In genomic region chr11:450809-451451, GRCh38 we compare ENCODE assay signal across 8 cellular contexts. TPM values are rescaled to one million over a fixed set of nuclear protein-coding genes. Genes with fewer than 3 reads are reported as not detected.
DNase-seq lines count a peak whose midpoint lies in the region; ATAC-seq and TF ChIP-seq lines count a peak whose summit lies in the region.

No MANE protein-coding gene starts in this region.

- peak overlapping the region; percentile 95 for H3K4me3 ChIP-seq in GM12864 (ENCODE audit: low read depth, low read length)
- peak overlapping the region; percentile 89 for H3K4me3 ChIP-seq in HL-60 (replicated peaks; ENCODE audit: insufficient read depth, low read length)
- peak overlapping the region; percentile 72 for H3K4me3 ChIP-seq in fibroblast of mammary gland (ENCODE audit: control insufficient read depth, low read depth, low read length)

- H3K27ac Mint-ChIP-seq in activated T-helper 17 cell treated with anti-CD3 and anti-CD28 coated beads, Interleukin-2, amount 50 U/mL, for 72 hours, result peak overlapping the region; percentile 98
- H3K27ac Mint-ChIP-seq in nephron progenitor cell, result peak overlapping the region; percentile 45
- H3K27ac Mint-ChIP-seq in stimulated activated naive CD8-positive, alpha-beta T cell treated with anti-CD3 and anti-CD28 coated beads, Interleukin-15, Interleukin-2, amounts not matched to agents 100 ng/mL and 50 ng/mL, for 24 hours, result peak overlapping the region; percentile 94

- peaks cover 14% of the 10 kb centered on the region for H3K4me1 Mint-ChIP-seq in activated T-helper 17 cell treated with anti-CD3 and anti-CD28 coated beads, Interleukin-2, amount 50 U/mL, for 72 hours
- H3K4me1 Mint-ChIP-seq in nephron progenitor cell, result peaks cover 55% of the 10 kb centered on the region
- peaks cover 36% of the 10 kb centered on the region for H3K4me1 Mint-ChIP-seq in stimulated activated naive CD8-positive, alpha-beta T cell treated with anti-CD3 and anti-CD28 coated beads, Interleukin-15, Interleukin-2, amounts not matched to agents 100 ng/mL and 50 ng/mL, for 24 hours (ENCODE audit: low read depth)

- TF ChIP-seq CTCF in GM12864 (IDR thresholded peaks at IDR 0.05; ENCODE audit: low read depth, low read length, missing control alignments) (peak; percentile 48), HL-60 (IDR thresholded peaks at IDR 0.05; ENCODE audit: insufficient read depth, low read length) (peak; percentile 11), fibroblast of mammary gland (conservative IDR thresholded peaks at IDR 0.05; ENCODE audit: control insufficient read depth, insufficient read depth, low read depth, low read length) (peak; percentile 8), nephron progenitor cell (IDR thresholded peaks at IDR 0.05) (peak; percentile 20)

- no peaks in the 10 kb centered on the region for H3K27me3 ChIP-seq in HL-60 (ENCODE audit: insufficient read depth, poor library complexity, severe bottlenecking)

- peak overlapping the region; percentile 96 for H3K4me3 Mint-ChIP-seq in activated T-helper 17 cell treated with anti-CD3 and anti-CD28 coated beads, Interleukin-2, amount 50 U/mL, for 72 hours
- peak overlapping the region; percentile 94 for H3K4me3 Mint-ChIP-seq in nephron progenitor cell
- peak overlapping the region; percentile 98 for H3K4me3 Mint-ChIP-seq in stimulated activated naive CD8-positive, alpha-beta T cell treated with anti-CD3 and anti-CD28 coated beads, Interleukin-15, Interleukin-2, amounts not matched to agents 100 ng/mL and 50 ng/mL, for 24 hours

- no peaks in the 10 kb centered on the region for H3K9me3 Mint-ChIP-seq in activated T-helper 17 cell treated with anti-CD3 and anti-CD28 coated beads, Interleukin-2, amount 50 U/mL, for 72 hours
- no peaks in the 10 kb centered on the region for H3K9me3 Mint-ChIP-seq in nephron progenitor cell
- H3K9me3 Mint-ChIP-seq in stimulated activated naive CD8-positive, alpha-beta T cell treated with anti-CD3 and anti-CD28 coated beads, Interleukin-15, Interleukin-2, amounts not matched to agents 100 ng/mL and 50 ng/mL, for 24 hours, result no peaks in the 10 kb centered on the region

- H3K27me3 Mint-ChIP-seq in activated T-helper 17 cell treated with anti-CD3 and anti-CD28 coated beads, Interleukin-2, amount 50 U/mL, for 72 hours, result no peaks in the 10 kb centered on the region
- H3K27me3 Mint-ChIP-seq in nephron progenitor cell (ENCODE audit: low read depth, poor library complexity), result peaks cover under 1% of the 10 kb centered on the region
- no peaks in the 10 kb centered on the region for H3K27me3 Mint-ChIP-seq in stimulated activated naive CD8-positive, alpha-beta T cell treated with anti-CD3 and anti-CD28 coated beads, Interleukin-15, Interleukin-2, amounts not matched to agents 100 ng/mL and 50 ng/mL, for 24 hours

- DNase-seq in GM12864 (ENCODE audit: low read depth) (peak; percentile 29), HL-60 (ENCODE audit: low read depth in 1 of 2, low spot score in 1 of 2) (peak; percentile 57 to 85), fibroblast of mammary gland (ENCODE audit: low read depth) (peak; percentile 56), nephron progenitor cell (peak; percentile 71)

- peak overlapping the region; percentile 70 for H3K27ac ChIP-seq in HL-60 (replicated peaks)

- H3K36me3 Mint-ChIP-seq in activated T-helper 17 cell treated with anti-CD3 and anti-CD28 coated beads, Interleukin-2, amount 50 U/mL, for 72 hours (ENCODE audit: low read depth), result peaks cover 31% of the 10 kb centered on the region
- peaks cover 28% of the 10 kb centered on the region for H3K36me3 Mint-ChIP-seq in nephron progenitor cell (ENCODE audit: low read depth)
- peaks cover 18% of the 10 kb centered on the region for H3K36me3 Mint-ChIP-seq in stimulated activated naive CD8-positive, alpha-beta T cell treated with anti-CD3 and anti-CD28 coated beads, Interleukin-15, Interleukin-2, amounts not matched to agents 100 ng/mL and 50 ng/mL, for 24 hours (ENCODE audit: low read depth)

- ATAC-seq in activated T-helper 17 cell treated with anti-CD3 and anti-CD28 coated beads, Interleukin-2, amount 50 U/mL, for 72 hours (replicated peaks), result no peak
- ATAC-seq in HG03520 (IDR thresholded peaks at IDR 0.05; ENCODE audit: unreplicated experiment), result no peak

TF ChIP-seq in PFSK-1, 5 proteins besides CTCF, POLR2A, EP300 and RAD21:
- TF ChIP-seq POLR2AphosphoS5 (IDR thresholded peaks at IDR 0.05; ENCODE audit: low read depth, low read length), result no peak
- TF ChIP-seq TAF1 (IDR thresholded peaks at IDR 0.05; ENCODE audit: borderline replicate concordance, insufficient read depth, low read length), result no peak
- peak; percentile 71; the same call in 1 of the 2 replicates for TF ChIP-seq SIN3A (IDR thresholded peaks at IDR 0.05; ENCODE audit: borderline replicate concordance, insufficient read depth, low read length)

RNA-seq across cellular contexts. Expression of gene PTDSS2, which starts 0.9 kb away (rescaled TPM):
- 75.5 TPM for polyA plus RNA-seq in PFSK-1 (2012; ENCODE audit: insufficient read length, low read depth)
- 10 to 100 TPM; 24.1 to 28.0 TPM for total RNA-seq in activated T-helper 17 cell treated with anti-CD3 and anti-CD28 coated beads, Interleukin-2, amount 50 U/mL, for 72 hours

RNA-seq across cellular contexts. Expression of gene ANO9, which starts 9.1 kb away (rescaled TPM):
- 0.39 TPM for polyA plus RNA-seq in PFSK-1 (2012; ENCODE audit: insufficient read length, low read depth)
- total RNA-seq in activated T-helper 17 cell treated with anti-CD3 and anti-CD28 coated beads, Interleukin-2, amount 50 U/mL, for 72 hours, result 100 to 1,000 TPM in 1 of 2 donors, 10 to 100 TPM in 1; 36.0 to 119 TPM

RNA-seq across cellular contexts. Expression of gene SIGIRR, which starts 36.1 kb away (rescaled TPM):
- 203 TPM for polyA plus RNA-seq in PFSK-1 (2012; ENCODE audit: insufficient read length, low read depth)
- total RNA-seq in activated T-helper 17 cell treated with anti-CD3 and anti-CD28 coated beads, Interleukin-2, amount 50 U/mL, for 72 hours, result 10 to 100 TPM; 49.5 to 55.7 TPM

RNA-seq across cellular contexts. Expression of gene RNH1, which starts 56.1 kb away (rescaled TPM):
- polyA plus RNA-seq in PFSK-1 (2012; ENCODE audit: insufficient read length, low read depth), result 635 TPM
- 100 to 1,000 TPM in 1 of 2 donors, 10 to 100 TPM in 1; 88.4 to 126 TPM for total RNA-seq in activated T-helper 17 cell treated with anti-CD3 and anti-CD28 coated beads, Interleukin-2, amount 50 U/mL, for 72 hours

RNA-seq across cellular contexts. Expression of gene PKP3, which starts 56.9 kb away (rescaled TPM):
- not detected for polyA plus RNA-seq in PFSK-1 (2012; ENCODE audit: insufficient read length, low read depth)
- not detected for total RNA-seq in activated T-helper 17 cell treated with anti-CD3 and anti-CD28 coated beads, Interleukin-2, amount 50 U/mL, for 72 hours

Comparison
In these comparisons a context has a peak if more than half of its experiments do, and no peak if none do; other contexts are left out.
1. H3K27ac Mint-ChIP-seq: peak in every context shown above with its lines; median percentile 98 in activated T-helper 17 cell treated with anti-CD3 and anti-CD28 coated beads, Interleukin-2, amount 50 U/mL, for 72 hours; 94 in stimulated activated naive CD8-positive, alpha-beta T cell treated with anti-CD3 and anti-CD28 coated beads, Interleukin-15, Interleukin-2, amounts not matched to agents 100 ng/mL and 50 ng/mL, for 24 hours; 45 in nephron progenitor cell.